23 cellular contexts compared by ENCODE assay signal in the genomic region with DNA sequence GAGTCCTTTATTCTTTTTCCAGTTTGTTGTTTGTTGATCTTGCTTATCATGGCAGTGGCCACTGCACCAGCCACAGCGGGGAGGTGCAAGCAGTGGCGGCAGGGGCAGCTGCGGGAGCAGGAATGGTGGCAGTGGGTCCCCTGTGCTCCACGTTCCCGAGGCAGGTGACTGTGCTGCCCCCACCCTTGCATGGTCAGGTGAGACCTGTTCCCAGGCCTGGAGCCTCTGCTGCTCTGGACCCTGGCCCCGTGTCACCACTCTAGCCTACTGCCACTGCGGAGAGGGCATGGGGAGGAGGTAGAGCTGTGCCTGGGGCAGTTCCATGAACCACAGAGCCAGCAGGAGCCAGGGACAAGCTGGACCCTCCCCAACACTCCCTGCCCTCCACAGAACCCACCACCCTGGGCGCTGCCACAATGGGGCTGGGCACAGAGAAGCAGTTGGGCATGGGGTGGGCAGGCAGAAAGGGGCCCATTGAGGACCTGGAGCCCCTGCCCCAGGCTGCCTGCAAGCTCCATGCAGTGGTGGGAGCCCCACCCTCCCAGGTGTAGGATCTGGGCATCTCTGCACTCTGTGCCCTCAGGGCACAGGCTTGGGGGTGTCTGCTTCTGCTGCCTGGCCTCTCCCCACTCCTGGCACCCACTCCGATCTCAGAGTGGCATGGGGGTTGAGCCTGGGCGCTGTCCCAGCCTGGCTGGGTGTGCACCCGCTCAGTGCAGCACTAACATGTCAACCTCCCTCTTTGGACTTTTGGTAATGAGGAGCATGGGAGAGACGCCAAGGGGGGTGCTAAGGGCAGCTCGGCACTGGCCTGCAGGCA.
"Had no signal": no experiment of that assay in that cellular context is flagged by ENCODE, and none has a peak within 500 bp of the region (broad histone marks: within the 10 kb centered on the region; RNA-seq: fewer than 3 reads in every experiment).

No MANE protein-coding gene starts in this region.

- H3K4me1 ChIP-seq: lower lobe of right lung, pancreas, psoas muscle, vagina had no signal

- H3K27me3 ChIP-seq: pancreas, vagina had no signal

- H3K4me3 Mint-ChIP-seq: activated CD4-positive, alpha-beta T cell treated with anti-CD3 and anti-CD28 coated beads for 36 hours; activated naive CD8-positive, alpha-beta T cell treated with anti-CD3 and anti-CD28 coated beads, Interleukin-2, amount 50 U/mL, for 24 hours; activated T-helper 1 cell treated with anti-CD3 and anti-CD28 coated beads, Interleukin-12 subunit alpha, Interleukin-12 subunit beta, Interleukin-2, Interleukin-4 antibody, amounts not matched to agents 30 ng/mL and 10 ng/mL and 1 ng/mL, durations not matched to agents 14 hours and 24 hours and 36 hours; effector memory CD8-positive, alpha-beta T cell; type B pancreatic cell had no signal

- H3K27ac Mint-ChIP-seq: activated CD4-positive, alpha-beta T cell treated with anti-CD3 and anti-CD28 coated beads for 36 hours; activated naive CD8-positive, alpha-beta T cell treated with anti-CD3 and anti-CD28 coated beads, Interleukin-2, amount 50 U/mL, for 24 hours; activated T-helper 1 cell treated with anti-CD3 and anti-CD28 coated beads, Interleukin-12 subunit alpha, Interleukin-12 subunit beta, Interleukin-2, Interleukin-4 antibody, amounts not matched to agents 30 ng/mL and 10 ng/mL and 1 ng/mL, durations not matched to agents 14 hours and 24 hours and 36 hours; type B pancreatic cell had no signal

- H3K9me3 ChIP-seq: lower lobe of right lung, pancreas, psoas muscle, thoracic aorta, vagina had no signal

- H3K27me3 Mint-ChIP-seq: activated CD4-positive, alpha-beta T cell treated with anti-CD3 and anti-CD28 coated beads for 36 hours; activated naive CD8-positive, alpha-beta T cell treated with anti-CD3 and anti-CD28 coated beads, Interleukin-2, amount 50 U/mL, for 24 hours; effector memory CD8-positive, alpha-beta T cell; type B pancreatic cell had no signal

- H3K4me3 ChIP-seq: lower lobe of right lung, pancreas, psoas muscle, thoracic aorta, vagina had no signal

- DNase-seq: activated CD4-positive, alpha-beta T cell treated with anti-CD3 and anti-CD28 coated beads for 36 hours; activated CD4-positive, CD25-positive, alpha-beta regulatory T cell; activated effector memory CD4-positive, alpha-beta T cell treated with anti-CD3 and anti-CD28 coated beads, Interleukin-2, amount 50 U/mL, for 16 hours; activated naive CD4-positive, alpha-beta T cell treated with anti-CD3 and anti-CD28 coated beads, Interleukin-2, amount 50 U/mL, for 16 hours; activated naive CD8-positive, alpha-beta T cell treated with anti-CD3 and anti-CD28 coated beads, Interleukin-2, amount 50 U/mL, for 24 hours; amygdala; caudate nucleus; cortex of kidney; effector memory CD8-positive, alpha-beta T cell; foreskin fibroblast; hippocampal formation; left colon; lower lobe of right lung; mesenchymal stem cell; nucleus accumbens; psoas muscle; stimulated activated naive CD8-positive, alpha-beta T cell treated with anti-CD3 and anti-CD28 coated beads, Interleukin-15, Interleukin-2, amounts not matched to agents 100 U/mL and 50 U/mL, for 24 hours; T-helper 1 cell had no signal

- H3K4me1 Mint-ChIP-seq: activated CD4-positive, alpha-beta T cell treated with anti-CD3 and anti-CD28 coated beads for 36 hours; activated naive CD8-positive, alpha-beta T cell treated with anti-CD3 and anti-CD28 coated beads, Interleukin-2, amount 50 U/mL, for 24 hours had no signal

- H3K36me3 ChIP-seq: lower lobe of right lung, pancreas, thoracic aorta, vagina had no signal

- ATAC-seq: activated CD4-positive, alpha-beta T cell treated with anti-CD3 and anti-CD28 coated beads for 36 hours; activated naive CD8-positive, alpha-beta T cell treated with anti-CD3 and anti-CD28 coated beads, Interleukin-2, amount 50 U/mL, for 24 hours; effector memory CD8-positive, alpha-beta T cell; left colon; pancreas; psoas muscle; stimulated activated naive CD8-positive, alpha-beta T cell treated with anti-CD3 and anti-CD28 coated beads, Interleukin-15, Interleukin-2, amounts not matched to agents 100 U/mL and 50 U/mL, for 24 hours had no signal

- H3K36me3 Mint-ChIP-seq: type B pancreatic cell had no signal

- H3K27ac ChIP-seq: lower lobe of right lung, pancreas, psoas muscle, thoracic aorta, vagina had no signal

- H3K9me3 Mint-ChIP-seq: effector memory CD8-positive, alpha-beta T cell; type B pancreatic cell had no signal
